8 cellular contexts compared by ENCODE assay signal in the genomic region with DNA sequence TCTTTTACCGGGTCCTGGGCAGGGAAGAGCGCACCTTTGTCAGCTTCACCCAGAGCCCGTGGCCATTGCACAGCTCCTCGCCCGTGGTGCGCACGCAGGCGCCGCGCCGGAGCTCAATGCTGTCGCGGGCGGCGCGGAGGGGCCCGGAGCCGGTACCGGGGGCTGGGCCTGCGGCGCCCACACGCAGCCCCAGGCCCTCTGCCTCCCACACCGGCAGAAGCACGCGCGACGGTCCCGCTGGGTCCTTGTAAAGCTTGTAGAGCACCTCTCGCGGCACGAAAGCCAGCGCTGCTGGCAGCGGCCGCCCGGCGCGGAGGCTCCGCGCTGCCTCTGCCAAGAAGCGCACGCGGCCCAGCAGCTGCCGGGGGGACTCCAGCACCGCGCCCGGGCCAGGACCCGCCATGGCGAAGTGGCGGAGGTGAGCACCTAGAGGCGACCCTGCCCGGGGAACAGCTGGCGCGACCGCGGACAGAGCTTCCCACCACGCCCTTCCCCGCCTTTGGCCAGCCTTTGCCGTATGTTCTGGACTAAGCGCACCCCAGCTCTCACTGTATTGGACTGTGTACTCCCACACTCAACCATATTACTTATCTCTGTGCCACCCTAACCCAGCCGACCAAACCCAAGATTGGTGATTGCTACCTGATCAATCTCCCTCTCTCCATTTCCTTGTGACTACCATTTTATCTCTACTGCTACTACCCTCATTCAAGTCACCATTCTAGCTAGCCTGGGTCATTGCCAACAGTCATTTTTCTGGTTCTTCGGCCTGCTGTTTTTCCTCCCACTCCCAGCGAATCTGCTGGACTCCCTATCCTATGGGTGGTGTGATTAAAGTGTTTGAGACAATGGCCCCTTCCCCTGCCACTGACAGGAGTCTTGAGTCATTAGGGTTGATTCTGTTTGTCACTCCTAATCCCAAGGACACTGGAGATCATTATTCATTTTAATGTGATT. TPM values are rescaled to one million over a fixed set of nuclear protein-coding genes. Genes with fewer than 3 reads are reported as not detected.
DNase-seq lines count a peak whose midpoint lies in the region; ATAC-seq and TF ChIP-seq lines count a peak whose summit lies in the region.

A gene (minus strand): TSS at position 470 of the 957 bp plus-strand sequence. CDS start 67 bp downstream, at position 403.

- H3K9me3 Mint-ChIP-seq in activated CD8-positive, alpha-beta memory T cell treated with anti-CD3 and anti-CD28 coated beads, Interleukin-2, amount 10 ng/mL, durations not matched to agents 7 days and 5 days (ENCODE audit: low read depth) = no peaks in the 10 kb centered on the region
- no peaks in the 10 kb centered on the region for H3K9me3 Mint-ChIP-seq in endodermal cell

- H3K27ac Mint-ChIP-seq in activated CD8-positive, alpha-beta memory T cell treated with anti-CD3 and anti-CD28 coated beads, Interleukin-2, amount 10 ng/mL, durations not matched to agents 7 days and 5 days = peak within 1 kb of the TSS; percentile 93
- H3K27ac Mint-ChIP-seq in endodermal cell = peak within 1 kb of the TSS; percentile 59

- no peaks in the 10 kb centered on the region for H3K9me3 ChIP-seq in endodermal cell (ENCODE audit: control insufficient read depth, low read length)

- ATAC-seq in GM19467 (IDR thresholded peaks at IDR 0.05; ENCODE audit: unreplicated experiment) = peak; percentile 52
- peak; percentile 73 for ATAC-seq in activated CD8-positive, alpha-beta memory T cell treated with anti-CD3 and anti-CD28 coated beads, Interleukin-2, amount 10 ng/mL, durations not matched to agents 7 days and 5 days

- CTCF ChIA-PET in activated CD8-positive, alpha-beta memory T cell treated with anti-CD3 and anti-CD28 coated beads, Interleukin-2, amount 10 ng/mL, durations not matched to agents 7 days and 5 days (lab: Charles Lee) = interaction anchor here (0.6 to 13.4 kb wide), 25 partner anchors 17 to 481 kb away, joined by 3 to 341 read pairs (median 6); a partner anchor contains a TSS

- H3K9ac ChIP-seq in endodermal cell (ENCODE audit: extremely low read depth, low read length, poor library complexity, severe bottlenecking) = peak within 1 kb of the TSS; percentile 84

- peak within 1 kb of the TSS; percentile 75 for H3K4me3 Mint-ChIP-seq in activated CD8-positive, alpha-beta memory T cell treated with anti-CD3 and anti-CD28 coated beads, Interleukin-2, amount 10 ng/mL, durations not matched to agents 7 days and 5 days
- peak within 1 kb of the TSS; percentile 56 for H3K4me3 Mint-ChIP-seq in endodermal cell

- peaks cover 10% of the 10 kb centered on the region for H3K4me1 ChIP-seq in endodermal cell (ENCODE audit: control insufficient read depth, insufficient read depth, low read length)

- WGBS in endodermal cell (ENCODE audit: insufficient coverage in 1 of 2, insufficient read length in 1 of 2), 2 experiments = 2% methylated on average over 25 to 62 of the region's 62 CpGs

- DNase-seq in COLO668 (lab: John Stamatoyannopoulos, UW; ENCODE audit: unreplicated experiment) (peak; percentile 92), HT-29 (ENCODE audit: low spot score) (peak; percentile 85), NOMO-1 treated with dmso at 0.1 percent for 144 hours (lab: John Stamatoyannopoulos, UW; ENCODE audit: unreplicated experiment) (peak; percentile 82), endodermal cell (peak; percentile 88), mesenteric fat pad (ENCODE audit: low spot score) (peak; percentile 91)
- peak; percentile 82 for DNase-seq in activated CD8-positive, alpha-beta memory T cell treated with anti-CD3 and anti-CD28 coated beads, Interleukin-2, amount 10 ng/mL, durations not matched to agents 7 days and 5 days
- peak; percentile 40 for DNase-seq in stimulated activated CD8-positive, alpha-beta memory T cell treated with anti-CD3 and anti-CD28 coated beads, Interleukin-15, amount 100 ng/mL, for 24 hours (ENCODE audit: low read depth)

- no peak for TF ChIP-seq CTCF in endodermal cell (conservative IDR thresholded peaks at IDR 0.05)

- no peaks in the 10 kb centered on the region for H3K27me3 Mint-ChIP-seq in activated CD8-positive, alpha-beta memory T cell treated with anti-CD3 and anti-CD28 coated beads, Interleukin-2, amount 10 ng/mL, durations not matched to agents 7 days and 5 days
- H3K27me3 Mint-ChIP-seq in endodermal cell (ENCODE audit: insufficient read depth) = no peaks in the 10 kb centered on the region

- peaks cover 58% of the 10 kb centered on the region for H3K36me3 ChIP-seq in endodermal cell (ENCODE audit: control insufficient read depth, insufficient read depth, low read length)

- H3K27me3 ChIP-seq in endodermal cell (ENCODE audit: control insufficient read depth, insufficient read depth, low read length, poor library complexity, severe bottlenecking) = no peaks in the 10 kb centered on the region

- H3K36me3 Mint-ChIP-seq in activated CD8-positive, alpha-beta memory T cell treated with anti-CD3 and anti-CD28 coated beads, Interleukin-2, amount 10 ng/mL, durations not matched to agents 7 days and 5 days = peaks cover 14% of the 10 kb centered on the region
- H3K36me3 Mint-ChIP-seq in endodermal cell (ENCODE audit: low read depth) = peaks cover 47% of the 10 kb centered on the region

- H3K27ac ChIP-seq in endodermal cell (ENCODE audit: low read depth, low read length) = peak within 1 kb of the TSS; percentile 76

- peak within 1 kb of the TSS; percentile 93 for H3K4me3 ChIP-seq in endodermal cell (ENCODE audit: low read length)

- H3K4me1 Mint-ChIP-seq in activated CD8-positive, alpha-beta memory T cell treated with anti-CD3 and anti-CD28 coated beads, Interleukin-2, amount 10 ng/mL, durations not matched to agents 7 days and 5 days = peaks cover 35% of the 10 kb centered on the region
- H3K4me1 Mint-ChIP-seq in endodermal cell = peaks cover 22% of the 10 kb centered on the region

RNA-seq across cellular contexts. Expression of the gene that starts here (rescaled TPM):
- 23.1 and 23.6 TPM in 2 replicates for total RNA-seq in HT-29 (2014; rRNA removed; shearing (Covaris generic))
- 10 to 100 TPM; 31.5 to 32.6 TPM for total RNA-seq in activated CD8-positive, alpha-beta memory T cell treated with anti-CD3 and anti-CD28 coated beads, Interleukin-2, amount 10 ng/mL, durations not matched to agents 7 days and 5 days
- total RNA-seq in endodermal cell (10 to 100 TPM; 33.2 to 43.7 TPM), mesenteric fat pad (41.1 TPM)
- 26.1 TPM for polyA plus RNA-seq in endodermal cell (2013, experiment 1 of 2)
- polyA plus RNA-seq in endodermal cell (2013, experiment 2 of 2) = 24.2 TPM

Comparison
In these comparisons a context has a peak if more than half of its experiments do, and no peak if none do; other contexts are left out.
1. Peak in every context shown above with its lines: DNase-seq, ATAC-seq, H3K4me3 ChIP-seq and H3K27ac ChIP-seq.
2. DNase-seq: peak in every context shown above with its lines; median percentile 92 in COLO668; 91 in mesenteric fat pad; 88 in endodermal cell; 85 in HT-29; 82 in NOMO-1 treated with dmso at 0.1 percent for 144 hours; 82 in activated CD8-positive, alpha-beta memory T cell treated with anti-CD3 and anti-CD28 coated beads, Interleukin-2, amount 10 ng/mL, durations not matched to agents 7 days and 5 days; 40 in stimulated activated CD8-positive, alpha-beta memory T cell treated with anti-CD3 and anti-CD28 coated beads, Interleukin-15, amount 100 ng/mL, for 24 hours.